In the genomic region with DNA sequence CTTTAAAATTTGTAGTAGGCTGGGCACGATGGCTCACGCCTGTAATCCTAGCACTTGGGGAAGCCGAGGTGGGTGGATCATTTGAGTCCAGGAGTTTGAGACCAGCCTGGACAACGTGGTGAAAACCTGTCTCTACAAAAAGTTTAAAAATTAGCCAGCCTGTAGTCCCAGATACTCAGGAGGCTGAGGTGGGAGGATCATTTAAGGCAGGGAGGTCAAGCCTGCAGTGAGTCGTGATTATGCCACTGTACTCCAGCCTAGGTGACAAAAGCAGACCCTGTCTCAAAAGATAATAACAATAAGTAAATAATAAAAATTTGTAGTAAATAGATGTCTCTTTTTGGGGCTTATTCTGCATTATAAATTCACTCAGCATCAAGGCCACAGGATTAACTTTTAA, we compare ENCODE assay signal across 16 cellular contexts.
DNase-seq lines count a peak whose midpoint lies in the region; ATAC-seq, FAIRE-seq and TF ChIP-seq lines count a peak whose summit lies in the region.
"Had no signal": no experiment of that assay in that cellular context is flagged by ENCODE, and none has a peak within 500 bp of the region (broad histone marks: within the 10 kb centered on the region; RNA-seq: fewer than 3 reads in every experiment).

No MANE protein-coding gene starts in this region.

- H3K79me2 ChIP-seq in KMS-11 (ENCODE audit: insufficient read depth, low read depth) (peaks cover 23% of the 10 kb centered on the region), endothelial cell of umbilical vein (ENCODE audit: control insufficient read depth, insufficient read depth, low read length) (no peaks in the 10 kb centered on the region)

- CTCF ChIA-PET in A673 (lab: Charles Lee), result no interaction called here
- CTCF ChIA-PET in endothelial cell of umbilical vein (lab: Charles Lee), result no interaction called here

- H3K36me3 ChIP-seq in A673 (ENCODE audit: insufficient read depth, low read length, poor library complexity, severe bottlenecking) (no peaks in the 10 kb centered on the region), KMS-11 (ENCODE audit: insufficient read depth) (no peaks in the 10 kb centered on the region), endothelial cell of umbilical vein (ENCODE audit: control insufficient read depth in 2 of 2, extremely low read depth in 1 of 2, insufficient read depth in 2 of 2, low read length in 2 of 2) (no peaks in the 10 kb centered on the region), psoas muscle (ENCODE audit: insufficient read depth in 1 of 2, low read depth in 1 of 2) (no peaks in the 10 kb centered on the region)
- H3K36me3 ChIP-seq: ovary had no signal

- peak overlapping the region; percentile 93 for H3K27ac ChIP-seq in A673 (ENCODE audit: low read depth, low read length, poor library complexity, severe bottlenecking)
- peak overlapping the region; percentile 80 for H3K27ac ChIP-seq in KMS-11
- peak overlapping the region; percentile 70 for H3K27ac ChIP-seq in endothelial cell of umbilical vein (ENCODE audit: insufficient read depth, low read depth, low read length)
- peak overlapping the region; percentile 44 for H3K27ac ChIP-seq in psoas muscle
- H3K27ac ChIP-seq: ovary had no signal

- TF ChIP-seq CTCF in A673 (conservative IDR thresholded peaks at IDR 0.05; ENCODE audit: low read depth, low read length) (no peak), KMS-11 (conservative IDR thresholded peaks at IDR 0.05; ENCODE audit: low read depth, low read length) (no peak), endothelial cell of umbilical vein (IDR thresholded peaks at IDR 0.05; ENCODE audit: extremely low read depth in 1 of 2, insufficient read depth in 1 of 2, low read depth in 1 of 2, low read length in 2 of 2) (no peak), psoas muscle (IDR thresholded peaks at IDR 0.05) (no peak)

- H3K9me3 ChIP-seq in A673 (ENCODE audit: low read depth, low read length, poor library complexity, severe bottlenecking) (no peaks in the 10 kb centered on the region), endothelial cell of umbilical vein (replicated peaks; ENCODE audit: control insufficient read depth, insufficient read depth, low read length) (no peaks in the 10 kb centered on the region), psoas muscle (no peaks in the 10 kb centered on the region)
- H3K9me3 ChIP-seq: ovary had no signal

- no peak overlapping the region for H2AFZ ChIP-seq in KMS-11 (ENCODE audit: low read depth)
- no peak overlapping the region for H2AFZ ChIP-seq in endothelial cell of umbilical vein (ENCODE audit: low read depth, low read length)

- no peak for FAIRE-seq in endothelial cell of umbilical vein (lab: Jason Lieb, UNC)

- no peak overlapping the region for H3K9ac ChIP-seq in KMS-11
- H3K9ac ChIP-seq in endothelial cell of umbilical vein (replicated peaks; ENCODE audit: extremely low read depth, insufficient read depth, low read length), result no peak overlapping the region

- WGBS in psoas muscle, 3 donors, result 63 to 68% (median 67%) methylated on average over 5 of the region's 5 CpGs

- H3K4me1 ChIP-seq in A673 (ENCODE audit: insufficient read depth, low read length, poor library complexity, severe bottlenecking) (peaks cover 64% of the 10 kb centered on the region), KMS-11 (ENCODE audit: low read depth, poor library complexity, severe bottlenecking) (peaks cover 34% of the 10 kb centered on the region), endothelial cell of umbilical vein (ENCODE audit: control insufficient read depth, extremely low read depth, insufficient read depth, low read length) (peaks cover 13% of the 10 kb centered on the region), psoas muscle (peaks cover 9% of the 10 kb centered on the region)

- no peaks in the 10 kb centered on the region for H3K27me3 ChIP-seq in A673 (replicated peaks; ENCODE audit: insufficient read depth, low read depth, low read length, poor library complexity)
- H3K27me3 ChIP-seq in KMS-11 (ENCODE audit: insufficient read depth, low read depth), result no peaks in the 10 kb centered on the region
- no peaks in the 10 kb centered on the region for H3K27me3 ChIP-seq in endothelial cell of umbilical vein (ENCODE audit: control insufficient read depth in 2 of 2, insufficient read depth in 2 of 2, low read length in 2 of 2)
- no peaks in the 10 kb centered on the region for H3K27me3 ChIP-seq in psoas muscle (ENCODE audit: insufficient read depth in 3 of 3, low read length in 2 of 3)
- H3K27me3 ChIP-seq: ovary had no signal

- TF ChIP-seq POLR2A in endothelial cell of umbilical vein (IDR thresholded peaks at IDR 0.05; ENCODE audit: low read depth, low read length), result no peak

- dilution Hi-C loops in endothelial cell of umbilical vein (cut with MboI; ENCODE audit: extremely low pct_ligation_motif_present, low sequenced_read_pairs), result no loop called here

- ATAC-seq in psoas muscle (no peak), GM18858 (IDR thresholded peaks at IDR 0.05; ENCODE audit: unreplicated experiment) (no peak), HG03521 (IDR thresholded peaks at IDR 0.05; ENCODE audit: unreplicated experiment) (no peak)
- ATAC-seq: Panc1, WTC11 had no signal

- POLR2A ChIA-PET in A673 (lab: Charles Lee; ENCODE audit: low non-redundant PET) (no interaction called here), endothelial cell of umbilical vein (lab: Charles Lee) (no interaction called here)

- H3K9me1 ChIP-seq in endothelial cell of umbilical vein (replicated peaks; ENCODE audit: control insufficient read depth, extremely low read depth, insufficient read depth, low read length), result no peaks in the 10 kb centered on the region

- intact Hi-C loops in A673 (cut with micrococcal nuclease; ENCODE audit: unreplicated experiment), result loop anchor here (5.0 kb wide), 3 partner anchors 89 to 291 kb away; a partner anchor contains a TSS
- intact Hi-C loops in endothelial cell of umbilical vein (cut with micrococcal nuclease), result loop anchor here (1.0 kb wide), 7 partner anchors 15 to 182 kb away; a partner anchor contains a TSS
- intact Hi-C loops in psoas muscle (cut with DNase I), result no loop called here

- peak overlapping the region; percentile 60 for H3K4me2 ChIP-seq in KMS-11
- peak overlapping the region; percentile 76 for H3K4me2 ChIP-seq in endothelial cell of umbilical vein (ENCODE audit: insufficient read depth, low read length)

- H3K4me3 ChIP-seq in A673 (ENCODE audit: low read depth, low read length, poor library complexity, severe bottlenecking) (no peak overlapping the region), KMS-11 (IDR thresholded peaks at IDR 0.05; ENCODE audit: insufficient read depth, low read depth, low read length) (no peak overlapping the region), endothelial cell of umbilical vein (replicated peaks in 1 of 3; ENCODE audit: insufficient read depth in 1 of 3, low read depth in 1 of 3, low read length in 3 of 3) (no peak overlapping the region), psoas muscle (no peak overlapping the region)
- H3K4me3 ChIP-seq: ovary had no signal

- BruUV-seq in A673 (replicated peaks; lab: Mats Ljungman, UMichigan) (no TSS peak), endothelial cell of umbilical vein (replicated peaks; lab: Mats Ljungman, UMichigan) (no TSS peak)

- DNase-seq in A673 (ENCODE audit: low spot score) (no peak), endothelial cell of umbilical vein (ENCODE audit: low read depth, low spot score) (no peak), psoas muscle (no peak), glomerular visceral epithelial cell (ENCODE audit: extremely low spot score) (no peak)
- DNase-seq in stimulated activated naive CD4-positive, alpha-beta T cell treated with Interleukin-2 at 50 U/mL for 16 hours (lab: John Stamatoyannopoulos, UW), result no peak
- DNase-seq: effector memory CD4-positive, alpha-beta T cell; GOT3; NCI-H2029 treated with DMSO at 0.1 percent for 48 hours; NCI-H524 treated with DMSO at 0.1 percent for 48 hours; ovary; stimulated activated CD4-positive, alpha-beta T cell treated with anti-CD3 and anti-CD28 coated beads, Interleukin-15, amount 100 ng/mL, for 24 hours had no signal

- no peaks in the 10 kb centered on the region for H4K20me1 ChIP-seq in KMS-11 (ENCODE audit: insufficient read depth)
- no peaks in the 10 kb centered on the region for H4K20me1 ChIP-seq in endothelial cell of umbilical vein (replicated peaks; ENCODE audit: control insufficient read depth, extremely low read depth, insufficient read depth, low read length)

TF ChIP-seq in endothelial cell of umbilical vein, 7 proteins besides CTCF, POLR2A, EP300 and RAD21:
- TF ChIP-seq FOS (IDR thresholded peaks at IDR 0.05; ENCODE audit: borderline replicate concordance, insufficient read depth, low read length) (no peak), GATA2 (IDR thresholded peaks at IDR 0.05; ENCODE audit: insufficient read depth, insufficient read length, low read depth, low read length) (no peak), JUN (IDR thresholded peaks at IDR 0.05; ENCODE audit: borderline replicate concordance, insufficient read depth, insufficient read length, low read depth) (no peak)
- TF ChIP-seq, protein P1, sequence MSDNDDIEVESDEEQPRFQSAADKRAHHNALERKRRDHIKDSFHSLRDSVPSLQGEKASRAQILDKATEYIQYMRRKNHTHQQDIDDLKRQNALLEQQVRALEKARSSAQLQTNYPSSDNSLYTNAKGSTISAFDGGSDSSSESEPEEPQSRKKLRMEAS (IDR thresholded peaks at IDR 0.05; ENCODE audit: insufficient read depth, insufficient read length), result no peak

Comparison
In these comparisons a context has a peak if more than half of its experiments do, and no peak if none do; other contexts are left out.
1. intact Hi-C loops: an anchor here in A673 (5.0 kb wide) and endothelial cell of umbilical vein (1.0 kb wide); none called in psoas muscle.